In the genomic region with DNA sequence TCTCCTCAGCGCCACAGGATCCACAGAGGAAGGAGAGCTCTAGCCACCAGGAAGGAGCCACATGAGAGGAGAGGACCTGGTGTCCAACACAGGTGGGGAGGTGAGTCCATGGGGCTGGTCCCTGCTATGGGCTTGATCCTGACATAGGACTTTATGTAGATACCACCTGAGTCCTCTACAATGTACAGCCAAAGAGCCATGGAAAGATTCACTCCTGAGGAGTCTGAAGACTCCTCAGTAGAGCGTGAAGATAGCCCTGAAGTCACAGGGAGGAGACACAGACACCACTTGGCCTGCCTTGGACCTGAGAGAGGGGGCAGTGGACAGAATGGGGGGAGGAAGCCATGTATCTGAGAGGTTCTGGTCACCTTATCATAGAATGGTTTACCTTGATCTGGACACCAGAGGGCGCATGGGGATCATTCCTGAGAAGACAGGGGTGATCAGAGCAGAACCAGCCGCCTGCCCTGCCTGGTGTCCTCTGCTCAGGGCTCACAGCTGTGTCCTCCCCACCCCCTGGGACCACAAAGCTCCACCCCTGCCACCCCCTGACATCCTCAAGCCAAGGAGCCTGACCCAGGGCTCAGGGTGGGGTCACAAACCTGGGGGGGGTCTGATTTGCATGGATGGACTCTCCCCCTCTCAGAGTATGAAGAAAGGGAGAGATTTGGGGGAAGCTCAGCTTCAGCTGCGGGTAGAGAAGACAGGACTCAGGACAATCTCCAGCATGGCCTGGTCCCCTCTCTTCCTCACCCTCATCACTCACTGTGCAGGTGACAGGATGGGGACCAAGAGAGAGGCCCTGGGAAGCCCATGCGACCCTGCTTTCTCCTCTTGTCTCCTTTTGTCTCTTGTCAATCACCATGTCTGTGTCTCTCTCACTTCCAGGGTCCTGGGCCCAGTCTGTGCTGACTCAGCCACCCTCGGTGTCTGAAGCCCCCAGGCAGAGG, we compare ENCODE assay signal across 8 cellular contexts.
DNase-seq lines count a peak whose midpoint lies in the region; ATAC-seq and TF ChIP-seq lines count a peak whose summit lies in the region.

No MANE protein-coding gene starts in this region.

- no peaks in the 10 kb centered on the region for H3K36me3 ChIP-seq in CD4-positive, CD25-positive, alpha-beta regulatory T cell (ENCODE audit: control insufficient read depth, insufficient read depth, low read length)

- DNase-seq in CD4-positive, CD25-positive, alpha-beta regulatory T cell, result peak; percentile 24 to 51 (median 33)
- peak; percentile 35 for DNase-seq in HCEC 1CT
- DNase-seq in NCI-H748 (lab: John Stamatoyannopoulos, UW; ENCODE audit: unreplicated experiment), result peak; percentile 32
- peak; percentile 76 for DNase-seq in activated CD8-positive, alpha-beta T cell treated with anti-CD3 and anti-CD28 coated beads, Interleukin-2, amount 10 ng/mL, durations not matched to agents 7 days and 5 days
- DNase-seq in epithelial cell of esophagus (ENCODE audit: low read depth), result peak; percentile 56
- DNase-seq in naive thymus-derived CD8-positive, alpha-beta T cell, result peak; percentile 10 to 77 (median 40)
- peak in 31 of 49 donors; percentile 6 to 65 (median 43) for DNase-seq in substantia nigra (lab: John Stamatoyannopoulos, UW)

- H3K9me3 Mint-ChIP-seq in CD4-positive, CD25-positive, alpha-beta regulatory T cell, result peaks cover 0 to 2% (median 0%) of the 10 kb centered on the region in 7 donors
- H3K9me3 Mint-ChIP-seq in activated CD8-positive, alpha-beta T cell treated with anti-CD3 and anti-CD28 coated beads, Interleukin-2, amount 10 ng/mL, durations not matched to agents 7 days and 5 days (ENCODE audit: insufficient read depth), result no peaks in the 10 kb centered on the region
- no peaks in the 10 kb centered on the region for H3K9me3 Mint-ChIP-seq in naive thymus-derived CD8-positive, alpha-beta T cell

- peak; percentile 74 for TF ChIP-seq CTCF in epithelial cell of esophagus (IDR thresholded peaks at IDR 0.05; ENCODE audit: insufficient read depth, low read depth, low read length, missing control alignments)

- H3K27me3 Mint-ChIP-seq in CD4-positive, CD25-positive, alpha-beta regulatory T cell, result peaks cover 11% of the 10 kb centered on the region
- H3K27me3 Mint-ChIP-seq in activated CD8-positive, alpha-beta T cell treated with anti-CD3 and anti-CD28 coated beads, Interleukin-2, amount 10 ng/mL, durations not matched to agents 7 days and 5 days (ENCODE audit: low read depth), result peaks cover 23% of the 10 kb centered on the region
- H3K27me3 Mint-ChIP-seq in naive thymus-derived CD8-positive, alpha-beta T cell, result peaks cover 5 to 19% (median 6%) of the 10 kb centered on the region in 5 donors

- POLR2A ChIA-PET in activated CD8-positive, alpha-beta T cell treated with anti-CD3 and anti-CD28 coated beads, Interleukin-2, amount 10 ng/mL, durations not matched to agents 7 days and 5 days (lab: Charles Lee), result no interaction called here
- POLR2A ChIA-PET in naive thymus-derived CD8-positive, alpha-beta T cell (lab: Charles Lee), result no interaction called here

- no peaks in the 10 kb centered on the region for H3K9me3 ChIP-seq in CD4-positive, CD25-positive, alpha-beta regulatory T cell (ENCODE audit: control insufficient read depth in 2 of 2, low read length in 2 of 2)

- no peaks in the 10 kb centered on the region for H3K4me1 Mint-ChIP-seq in CD4-positive, CD25-positive, alpha-beta regulatory T cell
- H3K4me1 Mint-ChIP-seq in activated CD8-positive, alpha-beta T cell treated with anti-CD3 and anti-CD28 coated beads, Interleukin-2, amount 10 ng/mL, durations not matched to agents 7 days and 5 days (ENCODE audit: low read depth), result no peaks in the 10 kb centered on the region
- H3K4me1 Mint-ChIP-seq in naive thymus-derived CD8-positive, alpha-beta T cell, result peaks cover 0 to 25% (median under 1%) of the 10 kb centered on the region in 4 donors

- H3K4me3 ChIP-seq in CD4-positive, CD25-positive, alpha-beta regulatory T cell (ENCODE audit: low read depth, low read length), result no peak overlapping the region
- no peak overlapping the region for H3K4me3 ChIP-seq in epithelial cell of esophagus (ENCODE audit: low read length)

- no peak overlapping the region for H3K4me3 Mint-ChIP-seq in CD4-positive, CD25-positive, alpha-beta regulatory T cell
- no peak overlapping the region for H3K4me3 Mint-ChIP-seq in activated CD8-positive, alpha-beta T cell treated with anti-CD3 and anti-CD28 coated beads, Interleukin-2, amount 10 ng/mL, durations not matched to agents 7 days and 5 days
- no peak overlapping the region for H3K4me3 Mint-ChIP-seq in naive thymus-derived CD8-positive, alpha-beta T cell

- CTCF ChIA-PET in activated CD8-positive, alpha-beta T cell treated with anti-CD3 and anti-CD28 coated beads, Interleukin-2, amount 10 ng/mL, durations not matched to agents 7 days and 5 days (lab: Charles Lee), result interaction anchor here (1.4 to 3.6 kb wide), 6 partner anchors 8 to 101 kb away, joined by 4 to 24 read pairs (median 8); no protein-coding TSS in a partner anchor

- no peak overlapping the region for H3K27ac ChIP-seq in CD4-positive, CD25-positive, alpha-beta regulatory T cell (ENCODE audit: insufficient read depth, low read length, poor library complexity, severe bottlenecking)
- H3K27ac ChIP-seq in substantia nigra (ENCODE audit: low read depth, low read length, poor library complexity, severe bottlenecking), result no peak overlapping the region

- peak; percentile 55 to 66 for ATAC-seq in CD4-positive, CD25-positive, alpha-beta regulatory T cell (ENCODE audit: low read depth in 2 of 2)
- peak; percentile 92 for ATAC-seq in activated CD8-positive, alpha-beta T cell treated with anti-CD3 and anti-CD28 coated beads, Interleukin-2, amount 10 ng/mL, durations not matched to agents 7 days and 5 days
- peak; percentile 58 to 79 for ATAC-seq in naive thymus-derived CD8-positive, alpha-beta T cell
- no peak for ATAC-seq in GM18870 (IDR thresholded peaks at IDR 0.05; ENCODE audit: unreplicated experiment)

- H3K36me3 Mint-ChIP-seq in CD4-positive, CD25-positive, alpha-beta regulatory T cell, result no peaks in the 10 kb centered on the region
- no peaks in the 10 kb centered on the region for H3K36me3 Mint-ChIP-seq in activated CD8-positive, alpha-beta T cell treated with anti-CD3 and anti-CD28 coated beads, Interleukin-2, amount 10 ng/mL, durations not matched to agents 7 days and 5 days (ENCODE audit: low read depth)
- no peaks in the 10 kb centered on the region for H3K36me3 Mint-ChIP-seq in naive thymus-derived CD8-positive, alpha-beta T cell

- H3K27ac Mint-ChIP-seq in CD4-positive, CD25-positive, alpha-beta regulatory T cell, result no peak overlapping the region
- H3K27ac Mint-ChIP-seq in activated CD8-positive, alpha-beta T cell treated with anti-CD3 and anti-CD28 coated beads, Interleukin-2, amount 10 ng/mL, durations not matched to agents 7 days and 5 days, result no peak overlapping the region
- H3K27ac Mint-ChIP-seq in naive thymus-derived CD8-positive, alpha-beta T cell, result no peak overlapping the region

- no peaks in the 10 kb centered on the region for H3K4me1 ChIP-seq in CD4-positive, CD25-positive, alpha-beta regulatory T cell (ENCODE audit: control insufficient read depth, insufficient read depth, low read length, poor library complexity, severe bottlenecking)

- no peaks in the 10 kb centered on the region for H3K27me3 ChIP-seq in CD4-positive, CD25-positive, alpha-beta regulatory T cell (ENCODE audit: control insufficient read depth, insufficient read depth, low read length)
